Comparison of ENCODE assay signal across 8 cellular contexts in the genomic region with DNA sequence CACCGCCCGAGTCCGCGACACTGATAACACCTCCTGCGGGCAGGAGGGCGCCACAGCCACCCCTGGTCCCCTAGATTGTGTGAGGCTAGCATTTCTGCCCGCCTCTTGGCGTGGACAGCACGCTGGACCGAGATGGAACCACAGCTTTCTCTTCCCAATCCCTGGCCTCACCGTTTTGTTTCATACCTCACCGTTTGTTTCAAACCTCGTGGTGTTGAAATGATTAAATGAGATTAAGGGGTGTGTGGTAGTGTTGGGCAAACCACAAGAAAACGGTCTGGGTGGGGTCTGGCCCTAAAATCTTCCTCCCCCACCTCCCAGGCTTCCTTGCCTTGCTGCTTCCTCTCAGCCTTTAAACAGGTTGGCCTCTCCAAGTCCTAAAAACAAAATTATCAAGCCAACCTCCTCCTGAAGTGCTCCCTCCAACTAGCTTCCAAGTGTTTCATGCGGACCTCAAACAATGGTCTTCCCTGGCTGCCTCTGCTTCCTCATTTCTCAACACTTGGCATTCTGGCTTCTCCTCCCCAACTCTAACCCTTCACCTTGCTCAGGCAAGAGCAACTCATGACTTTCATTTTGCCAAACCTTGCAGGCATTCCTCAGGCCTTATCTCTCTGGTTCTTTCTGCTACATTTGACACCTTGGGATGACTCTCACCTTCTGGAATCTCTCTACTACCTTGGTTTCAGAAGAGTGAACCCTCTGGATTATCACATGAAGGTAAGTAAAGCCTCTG. TPM values are rescaled to one million over a fixed set of nuclear protein-coding genes. Genes with fewer than 3 reads are reported as not detected.
A peak's percentile ranks its signal among the peaks of the same experiment; 100 is the strongest.
DNase-seq lines count a peak whose midpoint lies in the region; ATAC-seq and TF ChIP-seq lines count a peak whose summit lies in the region.

No MANE protein-coding gene starts in this region.

- no peak for ATAC-seq in GM18873 (IDR thresholded peaks at IDR 0.05; ENCODE audit: low FRiP score, unreplicated experiment)
- no peak for ATAC-seq in HG03025 (IDR thresholded peaks at IDR 0.05; ENCODE audit: low FRiP score, unreplicated experiment)

- no peaks in the 10 kb centered on the region for H3K36me3 ChIP-seq in CD8-positive, alpha-beta memory T cell (ENCODE audit: insufficient read depth, low read length)
- no peaks in the 10 kb centered on the region for H3K36me3 ChIP-seq in mucosa of rectum (ENCODE audit: control insufficient read depth in 2 of 2, insufficient read depth in 2 of 2, low read length in 2 of 2)

- H3K27me3 Mint-ChIP-seq in CD8-positive, alpha-beta memory T cell: peaks cover 0 to 1% of the 10 kb centered on the region in 2 donors
- H3K27me3 Mint-ChIP-seq in brain: peaks cover 11% of the 10 kb centered on the region

- peaks cover 31 to 46% (median 40%) of the 10 kb centered on the region in 3 donors for H3K4me1 Mint-ChIP-seq in CD8-positive, alpha-beta memory T cell
- peaks cover 25% of the 10 kb centered on the region for H3K4me1 Mint-ChIP-seq in brain

- H3K27me3 ChIP-seq in CD8-positive, alpha-beta memory T cell (ENCODE audit: insufficient read depth, low read length, poor library complexity, severe bottlenecking): no peaks in the 10 kb centered on the region
- H3K27me3 ChIP-seq in mucosa of rectum (ENCODE audit: control insufficient read depth in 2 of 2, insufficient read depth in 2 of 2, low read length in 2 of 2): no peaks in the 10 kb centered on the region

- H3K27ac ChIP-seq in CD8-positive, alpha-beta memory T cell (ENCODE audit: low read depth, low read length): peak overlapping the region; percentile 71
- peak overlapping the region in 1 of 2 donors; percentile 83 for H3K27ac ChIP-seq in mucosa of rectum (ENCODE audit: low read depth in 2 of 2, low read length in 2 of 2)

- CTCF ChIA-PET in CD8-positive, alpha-beta memory T cell (lab: Charles Lee): interaction anchor here (0.6 to 1.3 kb wide), 3 partner anchors 16 to 107 kb away, joined by 3 to 4 read pairs (median 3); no protein-coding TSS in a partner anchor

- H3K27ac Mint-ChIP-seq in CD8-positive, alpha-beta memory T cell: peak overlapping the region; percentile 36 to 94 (median 93)
- peak overlapping the region in 2 of 5 experiments; percentile 80 to 87 for H3K27ac Mint-ChIP-seq in brain

- peaks cover 0 to 16% (median 4%) of the 10 kb centered on the region in 3 donors for H3K36me3 Mint-ChIP-seq in CD8-positive, alpha-beta memory T cell
- H3K36me3 Mint-ChIP-seq in brain: no peaks in the 10 kb centered on the region

- POLR2A ChIA-PET in CD8-positive, alpha-beta memory T cell (lab: Charles Lee): interaction anchor here (1.0 kb wide), 1 partner anchor 95 kb away, joined by 7 read pairs; no protein-coding TSS in a partner anchor

- H3K9me3 ChIP-seq in CD8-positive, alpha-beta memory T cell (ENCODE audit: low read length): no peaks in the 10 kb centered on the region
- H3K9me3 ChIP-seq in mucosa of rectum (ENCODE audit: control insufficient read depth in 2 of 2, low read length in 2 of 2): no peaks in the 10 kb centered on the region

- H3K4me3 Mint-ChIP-seq in CD8-positive, alpha-beta memory T cell: peak overlapping the region; percentile 83 to 96 (median 93)
- peak overlapping the region; percentile 72 to 90 (median 87) for H3K4me3 Mint-ChIP-seq in brain

- no peaks in the 10 kb centered on the region for H3K9me3 Mint-ChIP-seq in CD8-positive, alpha-beta memory T cell
- H3K9me3 Mint-ChIP-seq in brain: peaks cover 3 to 11% (median 7%) of the 10 kb centered on the region in 5 experiments

- no peak for TF ChIP-seq CTCF in brain (conservative IDR thresholded peaks at IDR 0.05)

- H3K9ac ChIP-seq in mucosa of rectum (ENCODE audit: low read depth in 1 of 2, low read length in 2 of 2): no peak overlapping the region

- H3K4me1 ChIP-seq in CD8-positive, alpha-beta memory T cell (ENCODE audit: insufficient read depth, low read length): peaks cover 27% of the 10 kb centered on the region
- peaks cover 10 to 12% of the 10 kb centered on the region in 2 donors for H3K4me1 ChIP-seq in mucosa of rectum (ENCODE audit: control insufficient read depth in 2 of 2, insufficient read depth in 2 of 2, low read length in 2 of 2)

- DNase-seq in CD8-positive, alpha-beta memory T cell: peak in 1 of 5 donors; percentile 34
- DNase-seq in LoVo (ENCODE audit: low spot score) (peak; percentile 61), iPS-NIHi7 (ENCODE audit: extremely low spot score) (no peak), ecto neural progenitor cell (ENCODE audit: low spot score) (no peak)

- peak overlapping the region; percentile 81 for H3K4me3 ChIP-seq in CD8-positive, alpha-beta memory T cell (ENCODE audit: low read length)
- H3K4me3 ChIP-seq in mucosa of rectum (ENCODE audit: low read length in 2 of 2): peak overlapping the region; percentile 69 to 91

RNA-seq across cellular contexts. Expression of a gene that starts 1.4 kb away (rescaled TPM):
- total RNA-seq in CD8-positive, alpha-beta memory T cell: 100 to 1,000 TPM; 144 to 165 TPM
- 10.5 TPM for polyA plus RNA-seq in CD8-positive, alpha-beta memory T cell
- polyA plus RNA-seq in brain (ENCODE audit: insufficient read depth, low read depth, low replicate concordance): 11.3 TPM
